ENCODE assay signal across 7 cellular contexts in the genomic region with DNA sequence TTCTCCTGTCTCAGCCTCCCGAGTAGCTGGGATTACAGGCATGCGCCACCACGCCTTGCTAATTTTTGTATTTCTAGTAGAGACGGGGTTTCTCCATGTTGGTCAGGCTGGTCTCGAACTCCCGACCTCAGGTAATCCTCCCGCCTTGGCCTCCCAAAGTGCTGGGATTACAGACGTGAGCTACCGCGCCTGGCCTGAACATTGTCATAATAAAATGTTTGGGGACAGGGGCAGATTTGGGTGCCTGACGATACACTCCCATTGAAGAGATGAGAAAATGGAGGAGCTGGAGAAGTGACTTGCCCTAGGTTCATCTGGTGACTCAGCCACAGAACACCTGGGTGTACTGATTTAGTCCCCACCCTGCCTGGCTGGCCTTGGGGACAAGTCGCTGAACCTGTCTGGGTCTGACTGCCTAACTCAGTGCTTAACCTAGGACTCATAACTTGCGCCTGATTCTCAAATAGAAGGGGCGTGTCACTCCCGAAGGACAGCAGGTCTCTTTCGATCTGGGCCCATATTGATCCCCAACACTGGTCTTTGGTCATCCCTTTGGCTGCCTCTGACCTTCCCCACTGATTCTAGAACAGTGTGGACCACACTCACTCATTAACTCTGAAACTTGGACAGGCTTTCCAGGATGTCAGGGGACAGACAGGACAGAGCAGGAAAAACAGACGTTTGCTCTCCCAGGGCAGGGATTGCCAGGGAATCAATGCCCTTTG. TPM values are rescaled to one million over a fixed set of nuclear protein-coding genes. Genes with fewer than 3 reads are reported as not detected.
DNase-seq lines count a peak whose midpoint lies in the region; ATAC-seq and TF ChIP-seq lines count a peak whose summit lies in the region.

No MANE protein-coding gene starts in this region.

- peak; percentile 21 to 28 for DNase-seq in activated T-cell treated with anti-CD3 and anti-CD28 coated beads, Interleukin-2, amount 50 U/mL, for 48 hours
- no peak for DNase-seq in stimulated activated effector memory CD8-positive, alpha-beta T cell treated with anti-CD3 and anti-CD28 coated beads, Interleukin-12 subunit alpha, Interleukin-12 subunit beta, amount 100 ng/mL, for 72 hours (ENCODE audit: low spot score in 2 of 2)
- DNase-seq in GM10248 (ENCODE audit: extremely low spot score) = no peak
- DNase-seq in omental fat pad (ENCODE audit: low spot score) = no peak

- no peaks in the 10 kb centered on the region for H3K36me3 ChIP-seq in HUES48 (ENCODE audit: control insufficient read depth, insufficient read depth, low read length)
- H3K36me3 ChIP-seq in iPS-18a (ENCODE audit: control insufficient read depth, low read depth, low read length) = no peaks in the 10 kb centered on the region

- H3K36me3 Mint-ChIP-seq in stimulated activated effector memory CD8-positive, alpha-beta T cell treated with anti-CD3 and anti-CD28 coated beads, Interleukin-12 subunit alpha, Interleukin-12 subunit beta, amount 100 ng/mL, for 72 hours = peaks cover 6% of the 10 kb centered on the region

- H3K27ac Mint-ChIP-seq in stimulated activated effector memory CD8-positive, alpha-beta T cell treated with anti-CD3 and anti-CD28 coated beads, Interleukin-12 subunit alpha, Interleukin-12 subunit beta, amount 100 ng/mL, for 72 hours = peak overlapping the region; percentile 87

- H3K9me3 ChIP-seq in HUES48 (ENCODE audit: control insufficient read depth, insufficient read depth, low read length) (no peaks in the 10 kb centered on the region), iPS-18a (ENCODE audit: control insufficient read depth, low read depth, low read length) (no peaks in the 10 kb centered on the region)

- H3K4me1 Mint-ChIP-seq in stimulated activated effector memory CD8-positive, alpha-beta T cell treated with anti-CD3 and anti-CD28 coated beads, Interleukin-12 subunit alpha, Interleukin-12 subunit beta, amount 100 ng/mL, for 72 hours = peaks cover 17% of the 10 kb centered on the region

- no peak for ATAC-seq in stimulated activated effector memory CD8-positive, alpha-beta T cell treated with anti-CD3 and anti-CD28 coated beads, Interleukin-12 subunit alpha, Interleukin-12 subunit beta, amount 100 ng/mL, for 72 hours
- ATAC-seq in GM21515 (IDR thresholded peaks at IDR 0.05; ENCODE audit: unreplicated experiment) = no peak
- ATAC-seq in omental fat pad (ENCODE audit: low FRiP score) = no peak

- H3K4me3 ChIP-seq in HUES48 (ENCODE audit: low read depth, low read length) (peak overlapping the region; percentile 93), iPS-18a (ENCODE audit: low read length) (peak overlapping the region; percentile 82)

- CTCF ChIA-PET in GM10248 (lab: Yijun Ruan, JAX) = interaction anchor here (1.0 to 3.4 kb wide), 5 partner anchors 9 to 329 kb away, joined by 3 to 18 read pairs (median 3); a partner anchor contains a TSS

- TF ChIP-seq CTCF in GM10248 (IDR thresholded peaks at IDR 0.05; ENCODE audit: control extremely low read depth, extremely low read depth, low read depth, missing control alignments) (no peak), omental fat pad (IDR thresholded peaks at IDR 0.05) (no peak)

- POLR2A ChIA-PET in GM10248 (lab: Yijun Ruan, JAX) = interaction anchor here (0.6 to 1.0 kb wide), 2 partner anchors 9 to 96 kb away, joined by 4 to 5 read pairs; no protein-coding TSS in a partner anchor

- H3K9me3 Mint-ChIP-seq in stimulated activated effector memory CD8-positive, alpha-beta T cell treated with anti-CD3 and anti-CD28 coated beads, Interleukin-12 subunit alpha, Interleukin-12 subunit beta, amount 100 ng/mL, for 72 hours = no peaks in the 10 kb centered on the region

- no peak overlapping the region for H3K9ac ChIP-seq in HUES48 (ENCODE audit: low read depth, low read length)
- peak overlapping the region; percentile 74 for H3K9ac ChIP-seq in iPS-18a (ENCODE audit: low read length)

- H3K4me1 ChIP-seq in HUES48 (ENCODE audit: control insufficient read depth, insufficient read depth, low read length) (peaks cover 8% of the 10 kb centered on the region; the same call in 1 of the 2 replicates), iPS-18a (ENCODE audit: control insufficient read depth, low read depth, low read length) (peaks cover 13% of the 10 kb centered on the region)

- H3K27me3 ChIP-seq in HUES48 (ENCODE audit: control insufficient read depth, insufficient read depth, low read length) = no peaks in the 10 kb centered on the region
- H3K27me3 ChIP-seq in iPS-18a (ENCODE audit: control insufficient read depth, insufficient read depth, low read length) = no peaks in the 10 kb centered on the region

- peak overlapping the region; percentile 81 for H3K4me3 Mint-ChIP-seq in stimulated activated effector memory CD8-positive, alpha-beta T cell treated with anti-CD3 and anti-CD28 coated beads, Interleukin-12 subunit alpha, Interleukin-12 subunit beta, amount 100 ng/mL, for 72 hours

- H3K27ac ChIP-seq in HUES48 (ENCODE audit: low read depth, low read length) = peak overlapping the region; percentile 92
- H3K27ac ChIP-seq in iPS-18a (ENCODE audit: low read length) = no peak overlapping the region

RNA-seq across cellular contexts. Expression of a gene that starts 7.6 kb away (rescaled TPM):
- 10 to 100 TPM in 1 of 4 donors, 1 to 10 TPM in 3; 3.2 to 20.3 (median 6.8) TPM for total RNA-seq in omental fat pad

RNA-seq across cellular contexts. Expression of a gene that starts 28.4 kb away (rescaled TPM):
- 1 to 10 TPM in 1 of 4 donors, under 1 TPM in 3; 0.37 to 1.2 (median 0.46) TPM for total RNA-seq in omental fat pad

Comparison
In these comparisons a context has a peak if more than half of its experiments do, and no peak if none do; other contexts are left out.
1. DNase-seq: peak in activated T-cell treated with anti-CD3 and anti-CD28 coated beads, Interleukin-2, amount 50 U/mL, for 48 hours (2 of 2); none in stimulated activated effector memory CD8-positive, alpha-beta T cell treated with anti-CD3 and anti-CD28 coated beads, Interleukin-12 subunit alpha, Interleukin-12 subunit beta, amount 100 ng/mL, for 72 hours (0 of 2), GM10248 (single experiment) and omental fat pad (single experiment).